Comparison of ENCODE assay signal across 15 cellular contexts in genomic region chr1:105914403-105914802, GRCh38.
"Had no signal": no experiment of that assay in that cellular context is flagged by ENCODE, and none has a peak within 500 bp of the region (broad histone marks: within the 10 kb centered on the region; RNA-seq: fewer than 3 reads in every experiment).

No MANE protein-coding gene starts in this region.

- DNase-seq: activated CD4-positive, alpha-beta T cell treated with anti-CD3 and anti-CD28 coated beads for 4 hours; activated CD8-positive, alpha-beta memory T cell treated with anti-CD3 and anti-CD28 coated beads, Interleukin-2, amount 50 U/mL, for 4 hours; activated CD8-positive, alpha-beta T cell treated with anti-CD3 and anti-CD28 coated beads for 36 hours; activated naive CD4-positive, alpha-beta T cell; activated T-cell treated with anti-CD3 and anti-CD28 coated beads, Interleukin-2, amount 50 U/mL, for 72 hours; foreskin keratinocyte; heart left ventricle; islet precursor cell; psoas muscle; stimulated activated CD4-positive, alpha-beta T cell treated with anti-CD3 and anti-CD28 coated beads, Interleukin-4, amount 100 ng/mL, for 1 hour; stimulated activated CD8-positive, alpha-beta memory T cell treated with anti-CD3 and anti-CD28 coated beads, Interleukin-4, amount 100 ng/mL, for 48 hours; stimulated activated naive CD8-positive, alpha-beta T cell treated with anti-CD3 and anti-CD28 coated beads, Interleukin-15, amount 100 ng/mL, for 72 hours; testis had no signal

- H3K27ac ChIP-seq: foreskin keratinocyte, heart left ventricle, left lung, psoas muscle, testis had no signal

- H3K27ac Mint-ChIP-seq: activated CD8-positive, alpha-beta T cell treated with anti-CD3 and anti-CD28 coated beads for 36 hours; activated T-cell treated with anti-CD3 and anti-CD28 coated beads, Interleukin-2, amount 50 U/mL, for 72 hours; natural killer cell treated with Interleukin-12 subunit alpha and Interleukin-12 subunit beta and Interleukin-15 and Interleukin-18, amount 100 ng/mL, for 72 hours; stimulated activated naive CD8-positive, alpha-beta T cell treated with anti-CD3 and anti-CD28 coated beads, Interleukin-15, amount 100 ng/mL, for 72 hours had no signal

- H3K4me3 ChIP-seq: heart left ventricle, left lung, psoas muscle, testis had no signal

- H3K27me3 Mint-ChIP-seq: activated CD8-positive, alpha-beta T cell treated with anti-CD3 and anti-CD28 coated beads for 36 hours; natural killer cell treated with Interleukin-12 subunit alpha and Interleukin-12 subunit beta and Interleukin-15 and Interleukin-18, amount 100 ng/mL, for 72 hours; stimulated activated naive CD8-positive, alpha-beta T cell treated with anti-CD3 and anti-CD28 coated beads, Interleukin-15, amount 100 ng/mL, for 72 hours had no signal

- H3K36me3 ChIP-seq: heart left ventricle, left lung had no signal

- H3K27me3 ChIP-seq: foreskin keratinocyte, heart left ventricle, left lung, testis had no signal

- H3K9me3 ChIP-seq: psoas muscle, testis had no signal

- H3K4me1 Mint-ChIP-seq: stimulated activated naive CD8-positive, alpha-beta T cell treated with anti-CD3 and anti-CD28 coated beads, Interleukin-15, amount 100 ng/mL, for 72 hours had no signal

- H3K4me3 Mint-ChIP-seq: activated CD8-positive, alpha-beta T cell treated with anti-CD3 and anti-CD28 coated beads for 36 hours; activated T-cell treated with anti-CD3 and anti-CD28 coated beads, Interleukin-2, amount 50 U/mL, for 72 hours; natural killer cell treated with Interleukin-12 subunit alpha and Interleukin-12 subunit beta and Interleukin-15 and Interleukin-18, amount 100 ng/mL, for 72 hours; stimulated activated naive CD8-positive, alpha-beta T cell treated with anti-CD3 and anti-CD28 coated beads, Interleukin-15, amount 100 ng/mL, for 72 hours had no signal

- ATAC-seq: activated CD8-positive, alpha-beta T cell treated with anti-CD3 and anti-CD28 coated beads for 36 hours; activated T-cell treated with anti-CD3 and anti-CD28 coated beads, Interleukin-2, amount 50 U/mL, for 72 hours; foreskin keratinocyte; heart left ventricle; left lung; natural killer cell treated with Interleukin-12 subunit alpha and Interleukin-12 subunit beta and Interleukin-15 and Interleukin-18, amount 100 ng/mL, for 72 hours; psoas muscle; stimulated activated naive CD8-positive, alpha-beta T cell treated with anti-CD3 and anti-CD28 coated beads, Interleukin-15, amount 100 ng/mL, for 72 hours had no signal

- H3K36me3 Mint-ChIP-seq: natural killer cell treated with Interleukin-12 subunit alpha and Interleukin-12 subunit beta and Interleukin-15 and Interleukin-18, amount 100 ng/mL, for 72 hours had no signal

- H3K4me1 ChIP-seq: foreskin keratinocyte, heart left ventricle, left lung, psoas muscle, testis had no signal
